8 cellular contexts compared by ENCODE assay signal in genomic region chr11:8382436-8383053, GRCh38.
DNase-seq lines count a peak whose midpoint lies in the region; ATAC-seq and TF ChIP-seq lines count a peak whose summit lies in the region.
"Had no signal": no experiment of that assay in that cellular context is flagged by ENCODE, and none has a peak within 500 bp of the region (broad histone marks: within the 10 kb centered on the region; RNA-seq: fewer than 3 reads in every experiment).

No MANE protein-coding gene starts in this region.

- H3K4me1 ChIP-seq in foreskin keratinocyte: no peaks in the 10 kb centered on the region

- peaks cover 3% of the 10 kb centered on the region for H3K27me3 ChIP-seq in foreskin keratinocyte

- ATAC-seq in foreskin keratinocyte (peak; percentile 95), GM18868 (IDR thresholded peaks at IDR 0.05; ENCODE audit: unreplicated experiment) (no peak), GM18517 (IDR thresholded peaks at IDR 0.05; ENCODE audit: unreplicated experiment) (no peak)

- H3K27ac ChIP-seq in foreskin keratinocyte: no peak overlapping the region

- peak; percentile 11 for TF ChIP-seq CTCF in foreskin keratinocyte (conservative IDR thresholded peaks at IDR 0.05)

- DNase-seq in HPDE6-E6E7 (ENCODE audit: extremely low spot score) (peak; percentile 66), amniotic stem cell (lab: John Stamatoyannopoulos, UW) (peak; percentile 5), foreskin keratinocyte (peak; percentile 30 to 60), UCSD-AML1 (lab: John Stamatoyannopoulos, UW; ENCODE audit: unreplicated experiment) (no peak)
- DNase-seq in activated CD4-positive, alpha-beta T cell treated with anti-CD3 and anti-CD28 coated beads, Interleukin-2, amount 50 U/mL, for 48 hours: no peak
- DNase-seq: NCI-H510A treated with DMSO at 0.1 percent for 48 hours had no signal

Comparison
In these comparisons a context has a peak if more than half of its experiments do, and no peak if none do; other contexts are left out.
1. DNase-seq: peak in HPDE6-E6E7 (single experiment), amniotic stem cell (single experiment) and foreskin keratinocyte (2 of 2); none in activated CD4-positive, alpha-beta T cell treated with anti-CD3 and anti-CD28 coated beads, Interleukin-2, amount 50 U/mL, for 48 hours (0 of 2) and UCSD-AML1 (single experiment).